1 cellular context compared by ENCODE assay signal in genomic region chr11:86182976-86183584, GRCh38.
TF ChIP-seq lines count a peak whose summit lies in the region.

No MANE protein-coding gene starts in this region.

TF ChIP-seq in K562, 482 proteins besides CTCF, POLR2A, EP300 and RAD21 (continued from another document and continues in another):
- TF ChIP-seq ARID1B (IDR thresholded peaks at IDR 0.05) (peak; percentile 85), XRCC5 (IDR thresholded peaks at IDR 0.05; ENCODE audit: low read depth, low read length) (no peak), MEF2D (tag; conservative IDR thresholded peaks at IDR 0.05; ENCODE audit: low read depth) (peak; percentile 37; the same call in 1 of the 2 replicates), ZNF224 (CRISPR knock-in tag; IDR thresholded peaks at IDR 0.05) (no peak), TEAD4 (IDR thresholded peaks at IDR 0.05; ENCODE audit: low read length) (peak; percentile 81), TEAD4 (CRISPR knock-in tag; IDR thresholded peaks at IDR 0.05; ENCODE audit: borderline replicate concordance) (no peak), ATF7 (IDR thresholded peaks at IDR 0.05) (peak; percentile 85), KDM1A (IDR thresholded peaks at IDR 0.05) (peak in 1 of 2 experiments; percentile 67; a peak in 3 of 4 replicates), ETV6 (IDR thresholded peaks at IDR 0.05; ENCODE audit: borderline replicate concordance in 1 of 2, low read depth in 2 of 2, low read length in 1 of 2) (peak; percentile 36 to 68; a peak in 2 of 4 replicates), ETV6 (CRISPR knock-in tag; IDR thresholded peaks at IDR 0.05; ENCODE audit: borderline replicate concordance) (no peak), E2F4 (CRISPR knock-in tag; IDR thresholded peaks at IDR 0.05; ENCODE audit: low read depth) (no peak), TAF1 (IDR thresholded peaks at IDR 0.05; ENCODE audit: control insufficient read depth, extremely low read depth, insufficient read depth, low read length, severe bottlenecking) (no peak), ZNF239 (CRISPR knock-in tag; IDR thresholded peaks at IDR 0.05) (peak; percentile 45), MAFK (IDR thresholded peaks at IDR 0.05; ENCODE audit: low read length) (peak; percentile 82), CCNT2 (IDR thresholded peaks at IDR 0.05; ENCODE audit: borderline replicate concordance, extremely low read depth, insufficient read length, low read depth, low read length) (no peak), TCF3 (CRISPR knock-in tag; IDR thresholded peaks at IDR 0.05) (peak; percentile 34), GATA2 (CRISPR knock-in tag; IDR thresholded peaks at IDR 0.05) (0 out of 2 replicates have a peak, but pooled peaks have one; percentile 38), ERF (CRISPR knock-in tag; IDR thresholded peaks at IDR 0.05) (0 out of 2 replicates have a peak, but pooled peaks have one; percentile 16), ZNF592 (IDR thresholded peaks at IDR 0.05) (peak; percentile 96), GTF2A2 (tag; IDR thresholded peaks at IDR 0.05) (no peak), SRF (CRISPR knock-in tag; IDR thresholded peaks at IDR 0.05) (peak in 1 of 2 experiments; percentile 60; a peak in 1 of 4 replicates), NCOR1 (IDR thresholded peaks at IDR 0.05) (peak; percentile 62), ARID2 (IDR thresholded peaks at IDR 0.05) (peak; percentile 39; the same call in 1 of the 2 replicates), ATF4 (CRISPR knock-in tag; IDR thresholded peaks at IDR 0.05) (no peak), ZBTB2 (IDR thresholded peaks at IDR 0.05) (peak; percentile 71), SOX6 (IDR thresholded peaks at IDR 0.05) (peak; percentile 69), FOXK2 (conservative IDR thresholded peaks at IDR 0.05 in 1 of 2, IDR thresholded peaks at IDR 0.05 in 1 of 2; ENCODE audit: low read depth in 2 of 2) (peak; percentile 84 to 87), ZNF23 (CRISPR knock-in tag; IDR thresholded peaks at IDR 0.05) (no peak)
- TF ChIP-seq, protein P1, sequence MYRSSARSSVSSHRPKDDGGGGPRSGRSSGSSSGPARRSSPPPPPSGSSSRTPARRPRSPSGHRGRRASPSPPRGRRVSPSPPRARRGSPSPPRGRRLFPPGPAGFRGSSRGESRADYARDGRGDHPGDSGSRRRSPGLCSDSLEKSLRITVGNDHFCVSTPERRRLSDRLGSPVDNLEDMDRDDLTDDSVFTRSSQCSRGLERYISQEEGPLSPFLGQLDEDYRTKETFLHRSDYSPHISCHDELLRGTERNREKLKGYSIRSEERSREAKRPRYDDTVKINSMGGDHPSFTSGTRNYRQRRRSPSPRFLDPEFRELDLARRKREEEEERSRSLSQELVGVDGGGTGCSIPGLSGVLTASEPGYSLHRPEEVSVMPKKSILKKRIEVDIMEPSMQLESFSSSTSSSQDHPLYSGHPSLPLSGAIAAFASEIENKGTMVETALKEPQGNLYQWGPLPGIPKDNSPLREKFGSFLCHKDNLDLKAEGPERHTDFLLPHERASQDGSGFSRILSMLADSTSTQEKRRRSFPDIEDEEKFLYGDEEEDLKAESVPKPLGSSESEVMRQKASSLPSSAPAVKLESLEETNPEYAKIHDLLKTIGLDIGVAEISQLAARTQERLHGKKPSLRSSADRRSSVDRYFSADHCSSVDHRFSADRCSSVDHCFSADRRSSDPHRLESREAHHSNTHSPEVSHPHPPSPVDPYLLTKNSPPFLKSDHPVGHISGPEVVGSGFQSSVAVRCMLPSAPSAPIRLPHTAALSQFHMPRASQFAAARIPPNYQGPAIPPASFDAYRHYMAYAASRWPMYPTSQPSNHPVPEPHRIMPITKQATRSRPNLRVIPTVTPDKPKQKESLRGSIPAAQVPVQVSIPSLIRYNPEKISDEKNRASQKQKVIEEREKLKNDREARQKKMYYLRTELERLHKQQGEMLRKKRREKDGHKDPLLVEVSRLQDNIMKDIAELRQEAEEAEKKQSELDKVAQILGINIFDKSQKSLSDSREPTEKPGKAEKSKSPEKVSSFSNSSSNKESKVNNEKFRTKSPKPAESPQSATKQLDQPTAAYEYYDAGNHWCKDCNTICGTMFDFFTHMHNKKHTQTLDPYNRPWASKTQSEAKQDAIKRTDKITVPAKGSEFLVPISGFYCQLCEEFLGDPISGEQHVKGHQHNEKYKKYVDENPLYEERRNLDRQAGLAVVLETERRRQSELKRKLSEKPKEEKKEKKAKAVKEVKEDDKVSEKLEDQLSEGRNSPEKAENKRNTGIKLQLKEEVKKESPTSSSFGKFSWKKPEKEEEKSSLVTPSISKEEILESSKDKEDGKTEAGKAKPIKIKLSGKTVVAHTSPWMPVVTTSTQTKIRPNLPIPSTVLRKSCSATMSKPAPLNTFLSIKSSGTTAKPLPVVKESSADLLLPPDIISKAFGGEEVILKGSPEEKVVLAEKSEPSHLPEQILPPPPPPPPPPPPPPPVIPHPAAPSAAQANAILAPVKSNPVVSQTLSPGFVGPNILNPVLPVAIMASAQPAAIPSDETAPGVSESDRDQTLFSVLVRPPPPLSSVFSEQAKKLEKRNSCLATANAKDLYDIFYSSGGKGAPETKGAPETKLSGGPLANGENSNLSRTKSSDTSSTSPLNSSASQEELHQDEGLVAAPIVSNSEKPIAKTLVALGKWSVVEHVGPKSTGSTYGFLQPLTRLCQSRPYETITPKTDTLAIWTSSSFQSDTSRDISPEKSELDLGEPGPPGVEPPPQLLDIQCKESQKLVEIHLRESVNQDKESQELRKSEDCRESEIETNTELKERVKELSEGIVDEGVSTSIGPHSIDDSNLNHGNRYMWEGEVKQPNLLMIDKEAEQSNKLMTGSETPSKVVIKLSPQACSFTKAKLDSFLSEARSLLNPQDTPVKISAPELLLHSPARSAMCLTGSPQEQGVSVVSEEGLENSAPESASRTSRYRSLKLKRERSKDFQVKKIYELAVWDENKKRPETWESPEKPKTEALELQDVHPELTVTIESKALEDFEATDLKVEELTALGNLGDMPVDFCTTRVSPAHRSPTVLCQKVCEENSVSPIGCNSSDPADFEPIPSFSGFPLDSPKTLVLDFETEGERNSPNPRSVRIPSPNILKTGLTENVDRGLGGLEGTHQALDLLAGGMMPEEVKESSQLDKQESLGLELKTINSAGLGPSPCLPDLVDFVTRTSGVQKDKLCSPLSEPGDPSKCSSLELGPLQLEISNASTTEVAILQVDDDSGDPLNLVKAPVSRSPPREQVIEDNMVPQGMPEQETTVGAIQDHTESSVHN (IDR thresholded peaks at IDR 0.05; ENCODE audit: borderline replicate concordance in 1 of 2, low read depth in 1 of 2), result peak in 1 of 2 experiments; percentile 81; a peak in 2 of 4 replicates
- TF ChIP-seq, protein P2, sequence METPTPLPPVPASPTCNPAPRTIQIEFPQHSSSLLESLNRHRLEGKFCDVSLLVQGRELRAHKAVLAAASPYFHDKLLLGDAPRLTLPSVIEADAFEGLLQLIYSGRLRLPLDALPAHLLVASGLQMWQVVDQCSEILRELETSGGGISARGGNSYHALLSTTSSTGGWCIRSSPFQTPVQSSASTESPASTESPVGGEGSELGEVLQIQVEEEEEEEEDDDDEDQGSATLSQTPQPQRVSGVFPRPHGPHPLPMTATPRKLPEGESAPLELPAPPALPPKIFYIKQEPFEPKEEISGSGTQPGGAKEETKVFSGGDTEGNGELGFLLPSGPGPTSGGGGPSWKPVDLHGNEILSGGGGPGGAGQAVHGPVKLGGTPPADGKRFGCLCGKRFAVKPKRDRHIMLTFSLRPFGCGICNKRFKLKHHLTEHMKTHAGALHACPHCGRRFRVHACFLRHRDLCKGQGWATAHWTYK (CRISPR knock-in tag; IDR thresholded peaks at IDR 0.05), result 0 out of 2 replicates have a peak, but pooled peaks have one; percentile 27
- TF ChIP-seq, protein P3, sequence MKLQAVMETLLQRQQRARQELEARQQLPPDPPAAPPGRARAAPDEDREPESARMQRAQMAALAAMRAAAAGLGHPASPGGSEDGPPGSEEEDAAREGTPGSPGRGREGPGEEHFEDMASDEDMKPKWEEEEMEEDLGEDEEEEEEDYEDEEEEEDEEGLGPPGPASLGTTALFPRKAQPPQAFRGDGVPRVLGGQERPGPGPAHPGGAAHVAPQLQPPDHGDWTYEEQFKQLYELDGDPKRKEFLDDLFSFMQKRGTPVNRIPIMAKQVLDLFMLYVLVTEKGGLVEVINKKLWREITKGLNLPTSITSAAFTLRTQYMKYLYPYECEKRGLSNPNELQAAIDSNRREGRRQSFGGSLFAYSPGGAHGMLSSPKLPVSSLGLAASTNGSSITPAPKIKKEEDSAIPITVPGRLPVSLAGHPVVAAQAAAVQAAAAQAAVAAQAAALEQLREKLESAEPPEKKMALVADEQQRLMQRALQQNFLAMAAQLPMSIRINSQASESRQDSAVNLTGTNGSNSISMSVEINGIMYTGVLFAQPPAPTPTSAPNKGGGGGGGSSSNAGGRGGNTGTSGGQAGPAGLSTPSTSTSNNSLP (IDR thresholded peaks at IDR 0.05; ENCODE audit: borderline replicate concordance, low read depth, low read length), result peak; percentile 56; the same call in 1 of the 2 replicates
- TF ChIP-seq, protein P4, sequence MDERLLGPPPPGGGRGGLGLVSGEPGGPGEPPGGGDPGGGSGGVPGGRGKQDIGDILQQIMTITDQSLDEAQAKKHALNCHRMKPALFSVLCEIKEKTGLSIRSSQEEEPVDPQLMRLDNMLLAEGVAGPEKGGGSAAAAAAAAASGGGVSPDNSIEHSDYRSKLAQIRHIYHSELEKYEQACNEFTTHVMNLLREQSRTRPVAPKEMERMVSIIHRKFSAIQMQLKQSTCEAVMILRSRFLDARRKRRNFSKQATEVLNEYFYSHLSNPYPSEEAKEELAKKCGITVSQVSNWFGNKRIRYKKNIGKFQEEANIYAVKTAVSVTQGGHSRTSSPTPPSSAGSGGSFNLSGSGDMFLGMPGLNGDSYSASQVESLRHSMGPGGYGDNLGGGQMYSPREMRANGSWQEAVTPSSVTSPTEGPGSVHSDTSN (CRISPR knock-in tag; IDR thresholded peaks at IDR 0.05; ENCODE audit: low read depth), result no peak
- TF ChIP-seq, protein P4 (tag; conservative IDR thresholded peaks at IDR 0.05; ENCODE audit: low read depth), result peak; percentile 60
- TF ChIP-seq, protein P5, sequence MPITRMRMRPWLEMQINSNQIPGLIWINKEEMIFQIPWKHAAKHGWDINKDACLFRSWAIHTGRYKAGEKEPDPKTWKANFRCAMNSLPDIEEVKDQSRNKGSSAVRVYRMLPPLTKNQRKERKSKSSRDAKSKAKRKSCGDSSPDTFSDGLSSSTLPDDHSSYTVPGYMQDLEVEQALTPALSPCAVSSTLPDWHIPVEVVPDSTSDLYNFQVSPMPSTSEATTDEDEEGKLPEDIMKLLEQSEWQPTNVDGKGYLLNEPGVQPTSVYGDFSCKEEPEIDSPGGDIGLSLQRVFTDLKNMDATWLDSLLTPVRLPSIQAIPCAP (CRISPR knock-in tag; IDR thresholded peaks at IDR 0.05; ENCODE audit: borderline replicate concordance), result no peak
